13 cellular contexts compared by ENCODE assay signal in the genomic region with DNA sequence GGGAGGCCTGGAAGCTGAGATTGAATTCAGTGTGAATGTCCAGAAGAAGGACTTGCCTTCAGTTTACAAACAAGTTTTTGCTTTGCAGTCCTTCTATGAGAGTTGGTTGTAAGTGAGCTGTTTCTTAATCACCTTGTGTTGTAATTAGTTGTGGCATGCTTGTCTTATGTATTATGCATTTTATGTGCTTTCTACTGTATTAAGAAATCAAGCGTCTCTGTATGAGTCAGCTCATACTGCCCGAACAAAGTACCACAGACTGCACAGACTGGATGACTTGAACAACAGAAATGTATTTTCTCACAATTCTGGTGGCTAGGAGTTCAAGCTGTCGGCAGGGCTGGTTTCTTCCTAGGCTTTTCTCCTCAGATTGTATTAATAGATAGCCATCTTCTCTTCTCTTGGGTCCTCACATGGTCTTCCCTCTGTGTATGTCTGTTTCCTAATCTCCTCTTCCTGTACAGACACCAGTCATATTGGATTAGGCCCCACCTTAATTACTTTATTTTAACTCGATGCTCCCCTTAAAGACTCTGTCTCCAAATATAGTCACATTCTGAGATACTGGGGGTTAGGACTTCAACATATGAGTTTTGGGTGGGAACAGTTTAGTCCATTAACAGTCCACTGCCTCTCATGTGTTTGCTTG.
DNase-seq lines count a peak whose midpoint lies in the region; ATAC-seq and TF ChIP-seq lines count a peak whose summit lies in the region.
"Had no signal": no experiment of that assay in that cellular context is flagged by ENCODE, and none has a peak within 500 bp of the region (broad histone marks: within the 10 kb centered on the region; RNA-seq: fewer than 3 reads in every experiment).

No MANE protein-coding gene starts in this region.

- peaks cover 74% of the 10 kb centered on the region for H3K79me2 ChIP-seq in smooth muscle cell (ENCODE audit: low read depth)

- no peak overlapping the region for H2AFZ ChIP-seq in smooth muscle cell (ENCODE audit: low read depth)

- no peaks in the 10 kb centered on the region for H3K9me3 Mint-ChIP-seq in HFFc6
- peaks cover 7% of the 10 kb centered on the region for H3K9me3 Mint-ChIP-seq in stimulated activated memory B cell treated with anti-CD40 and anti-IgM and Interleukin-4, amounts not matched to agents 10 μg/mL and 1 μg/mL and 100 μg/mL, for 72 hours

- H3K36me3 Mint-ChIP-seq in HFFc6 (ENCODE audit: low read depth), result peaks cover 18% of the 10 kb centered on the region
- no peaks in the 10 kb centered on the region for H3K36me3 Mint-ChIP-seq in stimulated activated memory B cell treated with anti-CD40 and anti-IgM and Interleukin-4, amounts not matched to agents 10 μg/mL and 1 μg/mL and 100 μg/mL, for 72 hours

- peak overlapping the region; percentile 65 for H3K4me3 Mint-ChIP-seq in HFFc6
- no peak overlapping the region for H3K4me3 Mint-ChIP-seq in stimulated activated memory B cell treated with anti-CD40 and anti-IgM and Interleukin-4, amounts not matched to agents 10 μg/mL and 1 μg/mL and 100 μg/mL, for 72 hours
- H3K4me3 Mint-ChIP-seq: immature natural killer cell, type B pancreatic cell had no signal

- H3K4me3 ChIP-seq in foreskin fibroblast (ENCODE audit: low read depth in 1 of 2, low read length in 2 of 2), result no peak overlapping the region
- H3K4me3 ChIP-seq in smooth muscle cell, result no peak overlapping the region

- no peaks in the 10 kb centered on the region for H3K9me3 ChIP-seq in smooth muscle cell (replicated peaks; ENCODE audit: low read depth)

- H3K4me1 Mint-ChIP-seq in HFFc6 (ENCODE audit: low read depth), result peaks cover 26% of the 10 kb centered on the region
- H3K4me1 Mint-ChIP-seq in stimulated activated memory B cell treated with anti-CD40 and anti-IgM and Interleukin-4, amounts not matched to agents 10 μg/mL and 1 μg/mL and 100 μg/mL, for 72 hours, result no peaks in the 10 kb centered on the region
- H3K4me1 Mint-ChIP-seq: immature natural killer cell had no signal

- 2% methylated on average over 4 of the region's 4 CpGs for WGBS in smooth muscle cell (ENCODE audit: low lambda C conversion rate)

- no peak for TF ChIP-seq POLR2A in GM18505 (IDR thresholded peaks at IDR 0.05; ENCODE audit: borderline replicate concordance, extremely low read depth, insufficient read depth, insufficient read length)

- H3K27ac ChIP-seq in smooth muscle cell (ENCODE audit: low read depth), result peak overlapping the region; percentile 96
- H3K27ac ChIP-seq: VCaP had no signal

- peak overlapping the region; percentile 55 for H3K9ac ChIP-seq in smooth muscle cell (ENCODE audit: low read depth)

- H3K36me3 ChIP-seq in smooth muscle cell (ENCODE audit: low read depth), result no peaks in the 10 kb centered on the region

- DNase-seq in HFFc6 (peak; percentile 87), foreskin fibroblast (peak; percentile 83 to 87), smooth muscle cell (lab: John Stamatoyannopoulos, UW; ENCODE audit: unreplicated experiment) (no peak)
- DNase-seq: DND-41, immature natural killer cell, MM.1S, nucleus accumbens had no signal

- peaks cover 16% of the 10 kb centered on the region for H4K20me1 ChIP-seq in smooth muscle cell (ENCODE audit: low read depth)

- peak; percentile 91 for ATAC-seq in SK-N-SH treated with all-trans-retinoic acid at 6 μM for 48 hours
- no peak for ATAC-seq in stimulated activated memory B cell treated with anti-CD40 and anti-IgM and Interleukin-4, amounts not matched to agents 10 μg/mL and 1 μg/mL and 100 μg/mL, for 72 hours
- ATAC-seq in GM18505 (IDR thresholded peaks at IDR 0.05; ENCODE audit: unreplicated experiment), result no peak
- ATAC-seq in GM19463 (IDR thresholded peaks at IDR 0.05; ENCODE audit: unreplicated experiment), result no peak

- peaks cover 2% of the 10 kb centered on the region for H3K27me3 Mint-ChIP-seq in HFFc6 (ENCODE audit: insufficient read depth)
- H3K27me3 Mint-ChIP-seq in stimulated activated memory B cell treated with anti-CD40 and anti-IgM and Interleukin-4, amounts not matched to agents 10 μg/mL and 1 μg/mL and 100 μg/mL, for 72 hours, result no peaks in the 10 kb centered on the region
- H3K27me3 Mint-ChIP-seq: type B pancreatic cell had no signal

- TF ChIP-seq CTCF in HFFc6 (IDR thresholded peaks at IDR 0.05) (no peak), foreskin fibroblast (IDR thresholded peaks at IDR 0.05; ENCODE audit: low read depth, low read length) (no peak), smooth muscle cell (IDR thresholded peaks at IDR 0.05; ENCODE audit: borderline replicate concordance, insufficient read depth, poor library complexity, severe bottlenecking) (no peak)

- H3K27me3 ChIP-seq in smooth muscle cell (ENCODE audit: low read depth), result no peaks in the 10 kb centered on the region

- H3F3A ChIP-seq in smooth muscle cell (ENCODE audit: low read depth), result peaks cover 27% of the 10 kb centered on the region

- peak overlapping the region; percentile 93 for H3K27ac Mint-ChIP-seq in HFFc6
- H3K27ac Mint-ChIP-seq in stimulated activated memory B cell treated with anti-CD40 and anti-IgM and Interleukin-4, amounts not matched to agents 10 μg/mL and 1 μg/mL and 100 μg/mL, for 72 hours, result no peak overlapping the region
- H3K27ac Mint-ChIP-seq: immature natural killer cell, type B pancreatic cell had no signal

- peaks cover 6% of the 10 kb centered on the region for H3K4me1 ChIP-seq in smooth muscle cell (ENCODE audit: low read depth)

- peak overlapping the region; percentile 71 for H3K4me2 ChIP-seq in smooth muscle cell

TF ChIP-seq in SK-N-SH treated with all-trans-retinoic acid at 6 μM for 48 hours, 23 proteins besides CTCF, POLR2A, EP300 and RAD21:
- TF ChIP-seq ZNF565 (CRISPR knock-in tag; conservative IDR thresholded peaks at IDR 0.05; ENCODE audit: low read depth) (no peak), ZNF8 (CRISPR knock-in tag; IDR thresholded peaks at IDR 0.05) (no peak), ISL1 (CRISPR knock-in tag; IDR thresholded peaks at IDR 0.05) (no peak), GLIS3 (CRISPR knock-in tag; IDR thresholded peaks at IDR 0.05) (no peak), TCF4 (CRISPR knock-in tag; IDR thresholded peaks at IDR 0.05; ENCODE audit: borderline replicate concordance) (no peak), SNAI2 (CRISPR knock-in tag; IDR thresholded peaks at IDR 0.05) (no peak), ZNF70 (CRISPR knock-in tag; IDR thresholded peaks at IDR 0.05) (no peak), CSDC2 (CRISPR knock-in tag; IDR thresholded peaks at IDR 0.05) (no peak), ARNTL (CRISPR knock-in tag; IDR thresholded peaks at IDR 0.05; ENCODE audit: borderline replicate concordance, low read depth) (no peak), TOX (CRISPR knock-in tag; IDR thresholded peaks at IDR 0.05; ENCODE audit: borderline replicate concordance) (no peak), ZFP30 (CRISPR knock-in tag; IDR thresholded peaks at IDR 0.05) (no peak)
